In the genomic region with DNA sequence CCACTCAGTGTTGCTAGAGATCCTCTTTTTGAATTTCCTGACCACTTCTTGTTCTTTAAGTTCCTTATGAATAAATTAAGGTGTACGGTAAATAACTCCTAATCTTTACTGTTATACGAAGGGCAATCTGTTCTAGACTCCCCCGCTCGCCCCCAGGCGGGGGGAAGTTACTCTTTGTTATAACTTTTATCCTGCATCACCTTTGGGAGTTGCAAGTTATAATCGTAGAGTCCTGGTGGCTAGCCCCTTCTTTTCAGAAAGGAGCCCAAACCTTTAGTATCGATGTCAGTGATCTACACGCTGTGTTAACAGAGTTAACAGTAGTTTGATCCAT, we compare ENCODE assay signal across 8 cellular contexts. TPM values are rescaled to one million over a fixed set of nuclear protein-coding genes. Genes with fewer than 3 reads are reported as not detected.
DNase-seq lines count a peak whose midpoint lies in the region; ATAC-seq, FAIRE-seq and TF ChIP-seq lines count a peak whose summit lies in the region.

No MANE protein-coding gene starts in this region.

- no peak overlapping the region for H3K18ac ChIP-seq in H1 (ENCODE audit: extremely low read depth, low read length)
- H3K18ac ChIP-seq in neuronal stem cell (ENCODE audit: low read length) = no peak overlapping the region

- POLR2A ChIA-PET in OCI-LY7 (lab: Charles Lee) = interaction anchor here (0.8 to 1.9 kb wide), 2 partner anchors 26 to 38 kb away, joined by 3 to 8 read pairs; a partner anchor contains a TSS
- POLR2A ChIA-PET in H1 (lab: Charles Lee; ENCODE audit: partially characterized antibody) = no interaction called here

- H3K23ac ChIP-seq in H1 (ENCODE audit: insufficient read length) (no peak overlapping the region), neuronal stem cell (ENCODE audit: low read depth, low read length, poor library complexity) (no peak overlapping the region)

- H2AFZ ChIP-seq in OCI-LY7 (ENCODE audit: low read length) (peak overlapping the region; percentile 72), H1 (ENCODE audit: low read length) (peak overlapping the region; percentile 62; the same call in 1 of the 2 replicates), neuronal stem cell (ENCODE audit: low read length) (peak overlapping the region; percentile 95)

- intact Hi-C loops in OCI-LY7 (cut with micrococcal nuclease; ENCODE audit: unreplicated experiment) = loop anchor here (1.0 kb wide), 1 partner anchor 27 kb away; no protein-coding TSS in a partner anchor

- TSS peak; percentile 58 for BruUV-seq in OCI-LY7 (replicated peaks; lab: Mats Ljungman, UMichigan)

- H3K4me1 ChIP-seq in OCI-LY7 (ENCODE audit: insufficient read depth, low read length, poor library complexity, severe bottlenecking) (peaks cover 22% of the 10 kb centered on the region), H1 (replicated peaks in 1 of 4; ENCODE audit: control insufficient read depth in 3 of 4, insufficient read depth in 4 of 4, low read length in 3 of 4) (peaks cover 0 to 2% (median 0%) of the 10 kb centered on the region in 4 experiments; a peak in 3 of 7 replicates), neuronal stem cell (ENCODE audit: control insufficient read depth in 2 of 2, insufficient read depth in 1 of 2, low read depth in 1 of 2, low read length in 2 of 2) (peaks cover 0 to 1% of the 10 kb centered on the region in 2 donors)

- H3K9me3 ChIP-seq in OCI-LY7 (ENCODE audit: low read length) = no peaks in the 10 kb centered on the region
- no peaks in the 10 kb centered on the region for H3K9me3 ChIP-seq in H1 (ENCODE audit: insufficient read depth in 2 of 2, low read depth in 1 of 2, low read length in 1 of 2)
- H3K9me3 ChIP-seq in neuronal stem cell (replicated peaks in 1 of 2; ENCODE audit: control insufficient read depth in 2 of 2, insufficient read depth in 1 of 2, low read depth in 1 of 2, low read length in 2 of 2) = no peaks in the 10 kb centered on the region

- H3K4ac ChIP-seq in H1 (replicated peaks; ENCODE audit: insufficient read length, low read depth, low read length) = no peak overlapping the region
- H3K4ac ChIP-seq in neuronal stem cell (ENCODE audit: low read length) = no peak overlapping the region

- TF ChIP-seq EP300 in H1 (IDR thresholded peaks at IDR 0.05; ENCODE audit: borderline replicate concordance in 1 of 2, low read depth in 2 of 2, low read length in 2 of 2) = no peak

- TF ChIP-seq RAD21 in H1 (IDR thresholded peaks at IDR 0.05 in 1 of 2, conservative IDR thresholded peaks at IDR 0.05 in 1 of 2; ENCODE audit: low read depth in 2 of 2, low read length in 2 of 2) = no peak

- 0 out of 2 replicates have a peak overlapping the region, but pooled peaks have one; percentile 93 for H2BK5ac ChIP-seq in H1 (ENCODE audit: low read depth, low read length)
- H2BK5ac ChIP-seq in neuronal stem cell (ENCODE audit: low read length) = no peak overlapping the region

- H4K91ac ChIP-seq in H1 (replicated peaks; ENCODE audit: insufficient read length, low read length) (no peak overlapping the region), neuronal stem cell (ENCODE audit: low read depth, low read length, poor library complexity) (no peak overlapping the region)

- H3K27ac ChIP-seq in OCI-LY7 (ENCODE audit: low read depth, low read length, poor library complexity, severe bottlenecking) (peak overlapping the region; percentile 59), H1 (ENCODE audit: low read depth, low read length) (peak overlapping the region; percentile 48; the same call in 1 of the 2 replicates), neuronal stem cell (replicated peaks; ENCODE audit: low read length) (no peak overlapping the region)

- DNase-seq in GM18507 (ENCODE audit: extremely low spot score, insufficient read length, low read depth) (no peak), OCI-LY7 (ENCODE audit: low spot score) (no peak), H1 (ENCODE audit: low read depth in 1 of 2, low spot score in 2 of 2) (no peak), neuronal stem cell (ENCODE audit: low spot score) (no peak), AG08396 (ENCODE audit: low spot score) (no peak)

- H4K20me1 ChIP-seq in OCI-LY7 (ENCODE audit: insufficient read depth, low read length) (0 out of 2 replicates have a peak, but pooled peaks cover 9% of the 10 kb centered on the region), H1 (replicated peaks in 1 of 2; ENCODE audit: control insufficient read depth in 1 of 2, insufficient read depth in 2 of 2, low read length in 2 of 2) (no peaks in the 10 kb centered on the region)

- H3K79me2 ChIP-seq in OCI-LY7 (ENCODE audit: insufficient read depth, low read depth, low read length) (peaks cover 19% of the 10 kb centered on the region; the same call in 1 of the 2 replicates), H1 (ENCODE audit: control insufficient read depth in 1 of 2, insufficient read depth in 2 of 2, low read length in 2 of 2) (peaks cover 0 to 35% of the 10 kb centered on the region in 2 experiments; a peak in 3 of 4 replicates)

- H3K23me2 ChIP-seq in H1 (ENCODE audit: low read depth, low read length) = 0 out of 2 replicates have a peak, but pooled peaks cover 2% of the 10 kb centered on the region

- no peak overlapping the region for H3K14ac ChIP-seq in H1 (ENCODE audit: insufficient read length)
- no peak overlapping the region for H3K14ac ChIP-seq in neuronal stem cell (ENCODE audit: low read length)

- FAIRE-seq in GM18507 (lab: Jason Lieb, UNC) (peak; percentile 21), H1 (lab: Jason Lieb, UNC) (no peak)

- H4K8ac ChIP-seq in H1 (ENCODE audit: extremely low read depth, insufficient read depth, low read length) (no peak overlapping the region), neuronal stem cell (ENCODE audit: low read depth, low read length) (no peak overlapping the region)

- no peak for TF ChIP-seq POLR2A in H1 (IDR thresholded peaks at IDR 0.05; ENCODE audit: control extremely low read depth in 1 of 2, low read depth in 2 of 2, low read length in 2 of 2)

- 5% methylated on average over 8 of the region's 8 CpGs; no CpG with 5 or more reads in 1 of the 2 experiments for WGBS in H1 (ENCODE audit: extremely low coverage in 1 of 2, insufficient coverage in 1 of 2, insufficient read length in 1 of 2, insufficient replicate concordance in 2 of 2, low coverage in 1 of 2, low lambda C conversion rate in 2 of 2, missing lambda C conversion rate in 1 of 2), 2 experiments
- WGBS in neuronal stem cell (ENCODE audit: extremely low coverage in 2 of 2, insufficient read length in 2 of 2, insufficient replicate concordance in 1 of 2), 2 donors = no CpG with 5 or more reads among the region's 8 CpGs

- no peak overlapping the region for H2AK5ac ChIP-seq in H1 (ENCODE audit: low read depth, low read length)
- H2AK5ac ChIP-seq in neuronal stem cell (ENCODE audit: low read depth, low read length) = no peak overlapping the region

- H3K36me3 ChIP-seq in OCI-LY7 (ENCODE audit: insufficient read depth, low read length) = 0 out of 2 replicates have a peak, but pooled peaks cover 3% of the 10 kb centered on the region
- peaks cover 0 to 2% (median 0%) of the 10 kb centered on the region in 4 experiments; a peak in 1 of 8 replicates for H3K36me3 ChIP-seq in H1 (ENCODE audit: control insufficient read depth in 2 of 4, insufficient read depth in 4 of 4, low read length in 3 of 4)
- H3K36me3 ChIP-seq in neuronal stem cell (replicated peaks in 1 of 2; ENCODE audit: control insufficient read depth in 2 of 2, insufficient read depth in 2 of 2, low read length in 2 of 2) = no peaks in the 10 kb centered on the region

- H2BK12ac ChIP-seq in H1 (ENCODE audit: low read depth, low read length) (no peak overlapping the region), neuronal stem cell (ENCODE audit: low read length) (no peak overlapping the region)

- H2BK15ac ChIP-seq in H1 (ENCODE audit: low read length) = no peak overlapping the region
- H2BK15ac ChIP-seq in neuronal stem cell (ENCODE audit: low read length) = no peak overlapping the region

- H3K79me1 ChIP-seq in H1 (ENCODE audit: low read depth, low read length) (no peaks in the 10 kb centered on the region), neuronal stem cell (ENCODE audit: low read depth, low read length) (peaks cover 1% of the 10 kb centered on the region)

- no peak overlapping the region for H2BK20ac ChIP-seq in H1 (ENCODE audit: low read length)

- H3K4me2 ChIP-seq in OCI-LY7 (ENCODE audit: low read length) = peak overlapping the region; percentile 76
- peak overlapping the region; percentile 61 to 70 for H3K4me2 ChIP-seq in H1 (ENCODE audit: insufficient read depth in 1 of 2, low read depth in 2 of 2, low read length in 2 of 2)
- H3K4me2 ChIP-seq in neuronal stem cell (ENCODE audit: insufficient read depth, low read length, poor library complexity, severe bottlenecking) = peak overlapping the region; percentile 60

- H3K9ac ChIP-seq in H1 (replicated peaks in 1 of 4; ENCODE audit: extremely low read depth in 1 of 4, low read depth in 3 of 4, low read length in 3 of 4) (peak overlapping the region in 3 of 4 experiments; percentile 78 to 84 (median 80); a peak in 6 of 7 replicates), neuronal stem cell (ENCODE audit: low read depth, low read length, poor library complexity) (no peak overlapping the region)

- no peaks in the 10 kb centered on the region for H3K9me2 ChIP-seq in OCI-LY7 (ENCODE audit: insufficient read depth, low read length)

- ATAC-seq in GM21381 (IDR thresholded peaks at IDR 0.05; ENCODE audit: unreplicated experiment) = no peak
- ATAC-seq in GM19023 (IDR thresholded peaks at IDR 0.05; ENCODE audit: unreplicated experiment) = no peak
- no peak for ATAC-seq in HG03457 (IDR thresholded peaks at IDR 0.05; ENCODE audit: unreplicated experiment)

- no peak overlapping the region for H2BK120ac ChIP-seq in H1 (replicated peaks; ENCODE audit: low read depth, low read length)
- H2BK120ac ChIP-seq in neuronal stem cell (ENCODE audit: low read depth, low read length) = no peak overlapping the region

- CTCF ChIA-PET in OCI-LY7 (lab: Charles Lee; ENCODE audit: unreplicated experiment) (no interaction called here), H1 (lab: Charles Lee; ENCODE audit: partially characterized antibody) (no interaction called here)

- H3K27me3 ChIP-seq in H1 (replicated peaks in 1 of 4; ENCODE audit: control insufficient read depth in 3 of 4, extremely low read depth in 1 of 4, insufficient read depth in 3 of 4, low read length in 3 of 4) (no peaks in the 10 kb centered on the region), neuronal stem cell (ENCODE audit: control insufficient read depth in 3 of 3, insufficient read depth in 3 of 3, low read depth in 1 of 3, low read length in 3 of 3) (no peaks in the 10 kb centered on the region)

- H3K56ac ChIP-seq in H1 (replicated peaks; ENCODE audit: insufficient read length, low read depth, low read length) = no peak overlapping the region

- H3K4me3 ChIP-seq in OCI-LY7 (ENCODE audit: low read depth, low read length, poor library complexity, severe bottlenecking) = peak overlapping the region; percentile 81
- peak overlapping the region; percentile 45 to 93 (median 86) for H3K4me3 ChIP-seq in H1 (ENCODE audit: extremely low read depth in 1 of 4, insufficient read depth in 2 of 4, low read depth in 3 of 4, low read length in 4 of 4)
- peak overlapping the region; percentile 89 to 99 for H3K4me3 ChIP-seq in neuronal stem cell (ENCODE audit: low read length in 2 of 2)

- no peak overlapping the region for H4K5ac ChIP-seq in H1 (ENCODE audit: insufficient read length, low read depth, low read length)

- TF ChIP-seq CTCF in OCI-LY7 (conservative IDR thresholded peaks at IDR 0.05; ENCODE audit: low read length) (peak; percentile 30; the same call in 1 of the 2 replicates), H1 (IDR thresholded peaks at IDR 0.05; ENCODE audit: control extremely low read depth in 1 of 3, insufficient read depth in 1 of 3, low read depth in 1 of 3, low read length in 3 of 3) (no peak)

RNA-seq across cellular contexts. Expression of a gene that starts 0.7 kb away (rescaled TPM):
- 31.9 and 37.3 TPM in 2 replicates for total RNA-seq in OCI-LY7 (2014; rRNA removed; shearing (Covaris generic))
- 38.4 and 43.9 TPM in 2 replicates for total RNA-seq in OCI-LY7 (2022)
- total RNA-seq in H1 (2021; fragmentation: NEBNext Ultra II Directional; extraction: Animal tissue kit (Norgen Biotek cat#: 25700)) = 37.2 and 42.0 TPM in 2 replicates
- 27.1 and 37.4 TPM in 2 replicates for polyA plus RNA-seq in H1 (2011; rRNA removed)
- 41.2 TPM for polyA plus RNA-seq in H1 (2011; cell fraction: cytosol; rRNA removed)
- 39.4 TPM for polyA plus RNA-seq in H1 (2011; cell fraction: nucleus; rRNA removed)
- 47.8 to 68.4 TPM (median 56.9 TPM) in 4 replicates for polyA plus RNA-seq in H1 (2012, experiment 1 of 2)
- 4.8 TPM for polyA plus RNA-seq in H1 (2012, experiment 2 of 2)
- 17.2 TPM for polyA plus RNA-seq in H1 (2013, experiment 1 of 2)
- 16.9 TPM for polyA plus RNA-seq in H1 (2013, experiment 2 of 2)
- polyA minus RNA-seq in H1 (2011; rRNA and poly(A)+ RNA removed) = 38.8 and 41.2 TPM in 2 replicates
- polyA minus RNA-seq in H1 (2011; cell fraction: cytosol; rRNA and poly(A)+ RNA removed) = 56.7 TPM
- 21.2 TPM for polyA minus RNA-seq in H1 (2011; cell fraction: nucleus; rRNA and poly(A)+ RNA removed)
- polyA plus RNA-seq in neuronal stem cell (2013, experiment 1 of 2) = 31.6 TPM
- polyA plus RNA-seq in neuronal stem cell (2013, experiment 2 of 2) = 32.1 TPM

RNA-seq across cellular contexts. Expression of a gene that starts 26.1 kb away (rescaled TPM):
- total RNA-seq in OCI-LY7 (2014; rRNA removed; shearing (Covaris generic)) = 7.8 and 10.6 TPM in 2 replicates
- 12.3 and 13.6 TPM in 2 replicates for total RNA-seq in OCI-LY7 (2022)
- total RNA-seq in H1 (2021; fragmentation: NEBNext Ultra II Directional; extraction: Animal tissue kit (Norgen Biotek cat#: 25700)) = 1.2 and 2.0 TPM in 2 replicates
- polyA plus RNA-seq in H1 (2011; rRNA removed) = 0.20 and 0.32 TPM in 2 replicates
- 0.54 TPM for polyA plus RNA-seq in H1 (2011; cell fraction: cytosol; rRNA removed)
- polyA plus RNA-seq in H1 (2011; cell fraction: nucleus; rRNA removed) = 0.96 TPM
- 1.3 to 2.0 TPM (median 1.5 TPM) in 4 replicates for polyA plus RNA-seq in H1 (2012, experiment 1 of 2)
- 0.16 TPM for polyA plus RNA-seq in H1 (2012, experiment 2 of 2)
- 0.77 TPM for polyA plus RNA-seq in H1 (2013, experiment 1 of 2)
- 0.77 TPM for polyA plus RNA-seq in H1 (2013, experiment 2 of 2)
- polyA minus RNA-seq in H1 (2011; rRNA and poly(A)+ RNA removed) = 0.41 and 0.78 TPM in 2 replicates
- 0.73 TPM for polyA minus RNA-seq in H1 (2011; cell fraction: cytosol; rRNA and poly(A)+ RNA removed)
- polyA minus RNA-seq in H1 (2011; cell fraction: nucleus; rRNA and poly(A)+ RNA removed) = 2.1 TPM
- polyA plus RNA-seq in neuronal stem cell (2013, experiment 1 of 2) = 0.18 TPM
- 0.12 TPM for polyA plus RNA-seq in neuronal stem cell (2013, experiment 2 of 2)
